8 cellular contexts compared by ENCODE assay signal in genomic region chr1:246932366-246932700, GRCh38. TPM values are rescaled to one million over a fixed set of nuclear protein-coding genes. Genes with fewer than 3 reads are reported as not detected.
A peak's percentile ranks its signal among the peaks of the same experiment; 100 is the strongest.
DNase-seq lines count a peak whose midpoint lies in the region; ATAC-seq and TF ChIP-seq lines count a peak whose summit lies in the region.

No MANE protein-coding gene starts in this region.

- H3K4me3 ChIP-seq in astrocyte of the cerebellum (ENCODE audit: low read depth, low read length): peak overlapping the region; percentile 83
- peak overlapping the region; percentile 72 to 77 for H3K4me3 ChIP-seq in left lung
- H3K4me3 ChIP-seq in testis: peak overlapping the region; percentile 92 to 97

- H3K4me3 Mint-ChIP-seq in T-helper 2 cell treated with Interferon-gamma antibody and Interleukin-4, amounts not matched to agents 5 μg/mL and 100 μg/mL, for 36 hours: peak overlapping the region; percentile 86

- intact Hi-C loops in left lung (cut with DNase I) (no loop called here), testis (cut with DNase I; ENCODE audit: low total_unique reads) (no loop called here)

- DNase-seq in T-helper 2 cell treated with Interferon-gamma antibody and Interleukin-4, amounts not matched to agents 5 μg/mL and 100 μg/mL, for 36 hours (ENCODE audit: low spot score): no peak
- DNase-seq in T-helper 2 cell: no peak
- DNase-seq in astrocyte of the cerebellum (ENCODE audit: low read depth): no peak
- DNase-seq in left lung: no peak
- no peak for DNase-seq in testis
- DNase-seq in NCI-H524 treated with DMSO at 0.1 percent for 48 hours (lab: John Stamatoyannopoulos, UW): no peak
- DNase-seq in foreskin melanocyte: no peak

- 8 to 12% methylated on average over 8 of the region's 8 CpGs for WGBS in testis, 2 donors

- H3K27ac ChIP-seq in left lung: peak overlapping the region; percentile 94 to 97
- peak overlapping the region; percentile 98 for H3K27ac ChIP-seq in testis

- no peak for TF ChIP-seq CTCF in astrocyte of the cerebellum (IDR thresholded peaks at IDR 0.05; ENCODE audit: low read depth, low read length, missing control alignments)
- TF ChIP-seq CTCF in left lung (IDR thresholded peaks at IDR 0.05): no peak
- no peak for TF ChIP-seq CTCF in testis (IDR thresholded peaks at IDR 0.05)

- peaks cover 18% of the 10 kb centered on the region for H3K4me1 Mint-ChIP-seq in T-helper 2 cell treated with Interferon-gamma antibody and Interleukin-4, amounts not matched to agents 5 μg/mL and 100 μg/mL, for 36 hours (ENCODE audit: low read depth)

- ATAC-seq in left lung (no peak), GM18867 (IDR thresholded peaks at IDR 0.05; ENCODE audit: unreplicated experiment) (no peak)

- H3K27me3 ChIP-seq in left lung: no peaks in the 10 kb centered on the region
- no peaks in the 10 kb centered on the region for H3K27me3 ChIP-seq in testis

- in situ Hi-C loops in astrocyte of the cerebellum (cut with HindIII; ENCODE audit: low sequenced_read_pairs): no loop called here

- H3K36me3 ChIP-seq in left lung: peaks cover 0 to 7% of the 10 kb centered on the region in 2 donors
- H3K36me3 ChIP-seq in testis (ENCODE audit: low read depth, missing control alignments): peaks cover 3% of the 10 kb centered on the region

- H3K27me3 Mint-ChIP-seq in T-helper 2 cell treated with Interferon-gamma antibody and Interleukin-4, amounts not matched to agents 5 μg/mL and 100 μg/mL, for 36 hours (ENCODE audit: low read depth): peaks cover 4% of the 10 kb centered on the region

- peak overlapping the region; percentile 96 for H3K27ac Mint-ChIP-seq in T-helper 2 cell treated with Interferon-gamma antibody and Interleukin-4, amounts not matched to agents 5 μg/mL and 100 μg/mL, for 36 hours

- TF ChIP-seq POLR2A in testis (IDR thresholded peaks at IDR 0.05): no peak

- H3K9me3 ChIP-seq in left lung (no peaks in the 10 kb centered on the region), testis (no peaks in the 10 kb centered on the region)

- no peaks in the 10 kb centered on the region for H3K9me3 Mint-ChIP-seq in T-helper 2 cell treated with Interferon-gamma antibody and Interleukin-4, amounts not matched to agents 5 μg/mL and 100 μg/mL, for 36 hours

- H3K4me1 ChIP-seq in left lung (peaks cover 11 to 30% of the 10 kb centered on the region in 2 donors), testis (peaks cover 19% of the 10 kb centered on the region)

- peaks cover 22% of the 10 kb centered on the region for H3K36me3 Mint-ChIP-seq in T-helper 2 cell treated with Interferon-gamma antibody and Interleukin-4, amounts not matched to agents 5 μg/mL and 100 μg/mL, for 36 hours (ENCODE audit: low read depth)

RNA-seq across cellular contexts. Expression of gene AHCTF1, which starts 0.6 kb away (rescaled TPM):
- 10 to 100 TPM; 22.4 to 30.8 TPM for total RNA-seq in left lung
- 10 to 100 TPM; 66.2 to 97.6 TPM for total RNA-seq in testis
- 58.6 TPM for polyA plus RNA-seq in testis (ENCODE audit: insufficient read depth, low read depth, low replicate concordance)
